1 cellular context compared by ENCODE assay signal in the genomic region with DNA sequence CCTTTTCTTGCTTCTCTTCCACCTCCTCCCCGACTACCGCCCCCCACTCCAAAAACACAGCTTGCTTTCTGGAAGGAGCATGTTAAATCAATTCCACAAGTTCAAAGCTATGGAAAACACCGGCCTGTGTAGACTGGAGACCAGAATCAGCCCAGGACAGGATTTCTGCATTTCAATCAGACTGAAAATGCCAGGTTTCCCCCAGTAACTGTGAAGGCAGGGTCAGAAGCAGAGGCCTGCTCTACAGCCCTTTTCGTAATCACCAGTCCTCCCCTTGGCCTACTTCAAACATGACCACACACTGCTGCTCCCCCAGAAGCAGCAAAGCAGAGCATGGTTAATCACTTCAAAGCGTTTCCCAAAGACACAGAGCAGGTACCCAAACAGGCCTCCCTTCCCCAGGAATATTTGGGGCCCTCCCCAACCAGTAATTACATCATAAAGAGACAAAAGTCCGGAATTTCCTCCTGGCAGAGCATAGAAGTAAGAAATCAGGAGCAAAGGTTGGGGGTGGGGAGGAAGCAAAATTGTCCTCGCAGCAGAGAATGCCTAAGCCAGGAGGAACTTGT.
TF ChIP-seq lines count a peak whose summit lies in the region.

No MANE protein-coding gene starts in this region.

TF ChIP-seq in SK-N-SH treated with all-trans-retinoic acid at 6 μM for 48 hours, 23 proteins besides CTCF, POLR2A, EP300 and RAD21 (continued from another document):
- TF ChIP-seq CREB5 (CRISPR knock-in tag; IDR thresholded peaks at IDR 0.05; ENCODE audit: low read depth) (no peak), ZFP30 (CRISPR knock-in tag; IDR thresholded peaks at IDR 0.05) (no peak), TOX (CRISPR knock-in tag; IDR thresholded peaks at IDR 0.05; ENCODE audit: borderline replicate concordance) (no peak), CSDC2 (CRISPR knock-in tag; IDR thresholded peaks at IDR 0.05) (peak; percentile 88), OSR1 (CRISPR knock-in tag; IDR thresholded peaks at IDR 0.05) (no peak), ISL1 (CRISPR knock-in tag; IDR thresholded peaks at IDR 0.05) (peak; percentile 28), RARB (CRISPR knock-in tag; IDR thresholded peaks at IDR 0.05) (no peak), SNAI2 (CRISPR knock-in tag; IDR thresholded peaks at IDR 0.05) (0 out of 2 replicates have a peak, but pooled peaks have one; percentile 15), BACH2 (CRISPR knock-in tag; IDR thresholded peaks at IDR 0.05; ENCODE audit: borderline replicate concordance) (no peak), ZNF70 (CRISPR knock-in tag; IDR thresholded peaks at IDR 0.05) (no peak), PPARA (CRISPR knock-in tag; IDR thresholded peaks at IDR 0.05; ENCODE audit: borderline replicate concordance) (no peak), ZNF8 (CRISPR knock-in tag; IDR thresholded peaks at IDR 0.05) (no peak)
- TF ChIP-seq, protein P1, sequence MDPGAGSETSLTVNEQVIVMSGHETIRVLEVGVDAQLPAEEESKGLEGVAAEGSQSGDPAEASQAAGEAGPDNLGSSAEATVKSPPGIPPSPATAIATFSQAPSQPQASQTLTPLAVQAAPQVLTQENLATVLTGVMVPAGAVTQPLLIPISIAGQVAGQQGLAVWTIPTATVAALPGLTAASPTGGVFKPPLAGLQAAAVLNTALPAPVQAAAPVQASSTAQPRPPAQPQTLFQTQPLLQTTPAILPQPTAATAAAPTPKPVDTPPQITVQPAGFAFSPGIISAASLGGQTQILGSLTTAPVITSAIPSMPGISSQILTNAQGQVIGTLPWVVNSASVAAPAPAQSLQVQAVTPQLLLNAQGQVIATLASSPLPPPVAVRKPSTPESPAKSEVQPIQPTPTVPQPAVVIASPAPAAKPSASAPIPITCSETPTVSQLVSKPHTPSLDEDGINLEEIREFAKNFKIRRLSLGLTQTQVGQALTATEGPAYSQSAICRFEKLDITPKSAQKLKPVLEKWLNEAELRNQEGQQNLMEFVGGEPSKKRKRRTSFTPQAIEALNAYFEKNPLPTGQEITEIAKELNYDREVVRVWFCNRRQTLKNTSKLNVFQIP (CRISPR knock-in tag; IDR thresholded peaks at IDR 0.05; ENCODE audit: borderline replicate concordance, low read depth) = no peak
